24 cellular contexts compared by ENCODE assay signal in genomic region chr6:56043761-56044160, GRCh38.
"Had no signal": no experiment of that assay in that cellular context is flagged by ENCODE, and none has a peak within 500 bp of the region (broad histone marks: within the 10 kb centered on the region; RNA-seq: fewer than 3 reads in every experiment).

No MANE protein-coding gene starts in this region.

- H3K4me2 ChIP-seq: KMS-11 had no signal

- H3K9me3 ChIP-seq: SJSA1 had no signal

- H3K27me3 ChIP-seq: SJSA1 had no signal

- H3K27ac ChIP-seq: HL-60, KMS-11, SJSA1, SK-N-MC had no signal

- H3K4me1 ChIP-seq: SJSA1 had no signal

- H3K27me3 Mint-ChIP-seq: IgD-negative memory B cell had no signal

- ATAC-seq: K562, Panc1, Right ventricle myocardium inferior had no signal

- H3K27ac Mint-ChIP-seq: IgD-negative memory B cell had no signal

- H3K4me3 Mint-ChIP-seq: IgD-negative memory B cell had no signal

- H3K4me3 ChIP-seq: K562, SJSA1, SK-N-MC had no signal

- FAIRE-seq: HTR-8/SVneo, K562 had no signal

- DNase-seq: Kasumi-1, MM.1S, NCI-H1092 treated with DMSO at 0.1 percent for 48 hours, NCI-H1436, NCI-H187, NCI-H2029, NCI-H2081 treated with DMSO at 0.1 percent for 48 hours, NCI-H2171, NCI-H226, NCI-H446, NCI-H510A, NCI-H524 treated with DMSO at 0.1 percent for 48 hours, NCI-H69, NCI-H774, SHP77 treated with DMSO at 0.1 percent for 48 hours had no signal

- H3K36me3 Mint-ChIP-seq: IgD-negative memory B cell had no signal

- H3K36me3 ChIP-seq: SJSA1 had no signal

- H3K9ac ChIP-seq: KMS-11 had no signal

- H3K4me1 Mint-ChIP-seq: IgD-negative memory B cell had no signal
